In the genomic region with DNA sequence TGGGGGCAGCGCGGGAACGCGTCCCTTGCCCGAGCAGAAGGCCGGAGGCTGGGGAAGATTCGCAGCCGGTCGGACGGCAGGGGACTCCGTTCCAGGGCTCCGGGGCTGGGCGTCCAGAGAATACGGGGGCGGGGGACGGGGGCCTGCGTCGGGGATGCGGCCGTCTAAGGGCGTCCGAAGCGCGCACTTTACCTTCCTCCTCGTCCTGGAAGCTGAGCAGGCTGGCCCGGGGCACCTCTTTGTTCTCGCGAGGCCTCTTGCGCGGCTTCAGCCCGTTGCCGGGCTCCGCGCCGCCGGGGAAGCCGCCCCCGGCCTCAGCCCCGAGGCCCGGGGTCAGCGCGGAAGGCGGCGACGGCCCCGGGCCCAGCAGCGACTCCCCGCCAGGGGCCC, we compare ENCODE assay signal across 1 cellular context.
TF ChIP-seq lines count a peak whose summit lies in the region.

No MANE protein-coding gene starts in this region.

TF ChIP-seq in HEK293, 187 proteins besides CTCF, POLR2A, EP300 and RAD21 (continued from another document):
- TF ChIP-seq, protein P1, sequence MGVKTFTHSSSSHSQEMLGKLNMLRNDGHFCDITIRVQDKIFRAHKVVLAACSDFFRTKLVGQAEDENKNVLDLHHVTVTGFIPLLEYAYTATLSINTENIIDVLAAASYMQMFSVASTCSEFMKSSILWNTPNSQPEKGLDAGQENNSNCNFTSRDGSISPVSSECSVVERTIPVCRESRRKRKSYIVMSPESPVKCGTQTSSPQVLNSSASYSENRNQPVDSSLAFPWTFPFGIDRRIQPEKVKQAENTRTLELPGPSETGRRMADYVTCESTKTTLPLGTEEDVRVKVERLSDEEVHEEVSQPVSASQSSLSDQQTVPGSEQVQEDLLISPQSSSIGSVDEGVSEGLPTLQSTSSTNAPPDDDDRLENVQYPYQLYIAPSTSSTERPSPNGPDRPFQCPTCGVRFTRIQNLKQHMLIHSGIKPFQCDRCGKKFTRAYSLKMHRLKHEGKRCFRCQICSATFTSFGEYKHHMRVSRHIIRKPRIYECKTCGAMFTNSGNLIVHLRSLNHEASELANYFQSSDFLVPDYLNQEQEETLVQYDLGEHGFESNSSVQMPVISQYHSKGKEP (tag by site-specific recombination; IDR thresholded peaks at IDR 0.05), result peak; percentile 19; the same call in 1 of the 2 replicates
- TF ChIP-seq ZNF830 (tag by site-specific recombination; IDR thresholded peaks at IDR 0.05; ENCODE audit: low read depth), result no peak
- TF ChIP-seq ZNF114 (tag by site-specific recombination; IDR thresholded peaks at IDR 0.05), result no peak
- peak; percentile 46 for TF ChIP-seq ZBTB8A (tag by site-specific recombination; IDR thresholded peaks at IDR 0.05)
- no peak for TF ChIP-seq ZNF449 (tag by site-specific recombination; IDR thresholded peaks at IDR 0.05)
- peak; percentile 69; the same call in 1 of the 2 replicates for TF ChIP-seq ZBTB20 (tag by site-specific recombination; IDR thresholded peaks at IDR 0.05)
- no peak for TF ChIP-seq WT1 (tag by site-specific recombination; IDR thresholded peaks at IDR 0.05)
- no peak for TF ChIP-seq YY2 (tag by site-specific recombination; IDR thresholded peaks at IDR 0.05)
- TF ChIP-seq ZSCAN18 (tag by site-specific recombination; IDR thresholded peaks at IDR 0.05), result no peak
- no peak for TF ChIP-seq ZNF423 (tag by site-specific recombination; IDR thresholded peaks at IDR 0.05)
- TF ChIP-seq ZBTB6 (tag by site-specific recombination; IDR thresholded peaks at IDR 0.05), result no peak
- TF ChIP-seq ZNF791 (tag by site-specific recombination; IDR thresholded peaks at IDR 0.05), result no peak
